Comparison of ENCODE assay signal across 14 cellular contexts in the genomic region with DNA sequence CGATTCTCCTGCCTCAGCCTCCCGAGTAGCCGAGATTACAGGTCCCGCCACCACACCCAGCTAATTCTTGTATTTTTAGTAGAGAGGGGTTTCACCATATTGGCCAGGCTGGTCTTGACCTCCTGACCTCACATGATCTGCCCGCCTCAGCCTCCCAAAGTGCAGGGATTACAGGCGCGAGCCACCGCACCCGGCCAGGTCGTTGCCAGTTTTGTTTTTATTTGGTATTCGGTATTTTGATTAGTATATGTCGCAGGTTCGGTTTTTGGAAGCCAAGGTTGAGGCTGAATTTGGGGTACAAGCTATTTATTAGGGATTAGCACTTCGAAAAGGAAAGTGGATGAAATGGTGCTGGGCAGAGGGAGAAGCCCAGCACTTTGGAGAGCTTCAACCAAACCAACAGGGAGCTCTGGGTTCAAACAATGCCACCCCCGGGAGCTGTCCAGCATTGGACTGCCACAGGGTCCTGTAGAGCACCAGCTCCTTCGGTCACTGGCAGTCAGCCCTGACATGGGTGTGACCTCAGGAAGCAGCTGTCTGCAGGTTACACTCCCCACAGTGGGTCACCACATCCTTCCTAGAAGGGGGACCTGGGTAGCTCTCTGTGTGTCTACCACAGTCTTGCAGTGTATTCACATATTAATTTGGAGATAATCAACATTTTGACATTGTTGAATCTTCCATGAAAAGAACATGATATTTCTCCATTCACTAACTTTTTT. TPM values are rescaled to one million over a fixed set of nuclear protein-coding genes. Genes with fewer than 3 reads are reported as not detected.
DNase-seq lines count a peak whose midpoint lies in the region; ATAC-seq and TF ChIP-seq lines count a peak whose summit lies in the region.
"Had no signal": no experiment of that assay in that cellular context is flagged by ENCODE, and none has a peak within 500 bp of the region (broad histone marks: within the 10 kb centered on the region; RNA-seq: fewer than 3 reads in every experiment).

No MANE protein-coding gene starts in this region.

- no peak overlapping the region for H2BK20ac ChIP-seq in H9 (ENCODE audit: low read depth, low read length, poor library complexity, severe bottlenecking)

- H4K91ac ChIP-seq in H9 (ENCODE audit: insufficient read length, low read depth, low read length): no peak overlapping the region

- no peak overlapping the region for H3K23ac ChIP-seq in H9 (ENCODE audit: insufficient read length, low read depth, low read length)

- H3K9me3 Mint-ChIP-seq in IgD-negative memory B cell: no peaks in the 10 kb centered on the region
- no peaks in the 10 kb centered on the region for H3K9me3 Mint-ChIP-seq in activated CD8-positive, alpha-beta T cell treated with anti-CD3 and anti-CD28 coated beads, Interleukin-2, amount 10 ng/mL, durations not matched to agents 7 days and 5 days (ENCODE audit: insufficient read depth)
- H3K9me3 Mint-ChIP-seq in H9: peaks cover 0 to 6% of the 10 kb centered on the region in 2 experiments; a peak in 2 of 5 replicates

- H4K8ac ChIP-seq in H9 (replicated peaks; ENCODE audit: insufficient read length, low read depth, low read length): no peak overlapping the region

- no peak overlapping the region; the same call in 1 of the 2 replicates for H3K14ac ChIP-seq in H9 (ENCODE audit: insufficient read depth, low read length)

- TF ChIP-seq CTCF in DND-41 (IDR thresholded peaks at IDR 0.05; ENCODE audit: borderline replicate concordance, extremely low read depth, low read length, poor library complexity, severe bottlenecking) (no peak), H9 (conservative IDR thresholded peaks at IDR 0.05) (no peak)

- H3K4ac ChIP-seq in H9 (ENCODE audit: low read depth, low read length): no peak overlapping the region

- H2BK15ac ChIP-seq in H9 (ENCODE audit: low read depth, low read length): no peak overlapping the region

- H2AFZ ChIP-seq in DND-41 (ENCODE audit: low read depth, low read length): no peak overlapping the region
- H2AFZ ChIP-seq in H9 (ENCODE audit: low read length): no peak overlapping the region

- no peak overlapping the region for H3T11ph ChIP-seq in H9 (ENCODE audit: low read length)

- H3K27me3 ChIP-seq in DND-41 (ENCODE audit: insufficient read depth, low read length, poor library complexity): no peaks in the 10 kb centered on the region
- H3K27me3 ChIP-seq in H9 (ENCODE audit: insufficient read depth, low read length): no peaks in the 10 kb centered on the region
- H3K27me3 ChIP-seq: MG63 had no signal

- no peaks in the 10 kb centered on the region for H3K36me3 ChIP-seq in DND-41 (ENCODE audit: insufficient read depth, low read length)
- H3K36me3 ChIP-seq: MG63, suprapubic skin had no signal

- H2BK5ac ChIP-seq in H9 (ENCODE audit: insufficient read length, low read length): no peak overlapping the region

- POLR2A ChIA-PET in activated CD8-positive, alpha-beta T cell treated with anti-CD3 and anti-CD28 coated beads, Interleukin-2, amount 10 ng/mL, durations not matched to agents 7 days and 5 days (lab: Charles Lee): no interaction called here

- no peak overlapping the region for H4K5ac ChIP-seq in H9 (ENCODE audit: insufficient read length, low read depth, low read length)

- H3K9me3 ChIP-seq in DND-41 (ENCODE audit: insufficient read depth, low read length, severe bottlenecking): no peaks in the 10 kb centered on the region
- no peaks in the 10 kb centered on the region for H3K9me3 ChIP-seq in H9 (ENCODE audit: control insufficient read depth, low read depth, low read length)
- H3K9me3 ChIP-seq: MG63, suprapubic skin had no signal

- H3K27me3 Mint-ChIP-seq in IgD-negative memory B cell (peaks cover 13% of the 10 kb centered on the region), H9 (ENCODE audit: low read depth) (peaks cover 13% of the 10 kb centered on the region)
- peaks cover 29% of the 10 kb centered on the region for H3K27me3 Mint-ChIP-seq in activated CD8-positive, alpha-beta T cell treated with anti-CD3 and anti-CD28 coated beads, Interleukin-2, amount 10 ng/mL, durations not matched to agents 7 days and 5 days (ENCODE audit: low read depth)

- H3K4me3 ChIP-seq in DND-41 (ENCODE audit: low read depth in 1 of 2, low read length in 2 of 2): no peak overlapping the region
- H3K4me3 ChIP-seq: MG63, suprapubic skin had no signal

- no peak overlapping the region for H2BK120ac ChIP-seq in H9 (ENCODE audit: low read depth, low read length, poor library complexity, severe bottlenecking)

- H3K56ac ChIP-seq in H9 (ENCODE audit: insufficient read length, low read depth, low read length): no peak overlapping the region

- peak overlapping the region in 3 of 4 donors; percentile 13 to 84 (median 84) for H3K4me3 Mint-ChIP-seq in IgD-negative memory B cell
- peak overlapping the region; percentile 16 for H3K4me3 Mint-ChIP-seq in activated CD8-positive, alpha-beta T cell treated with anti-CD3 and anti-CD28 coated beads, Interleukin-2, amount 10 ng/mL, durations not matched to agents 7 days and 5 days
- H3K4me3 Mint-ChIP-seq in H9: no peak overlapping the region

- no peak overlapping the region for H3K9ac ChIP-seq in DND-41 (ENCODE audit: low read depth, low read length)
- no peak overlapping the region for H3K9ac ChIP-seq in H9 (ENCODE audit: extremely low read depth, insufficient read length, low read length)

- H2BK12ac ChIP-seq in H9 (ENCODE audit: insufficient read length, low read depth, low read length): no peak overlapping the region

- H3K27ac ChIP-seq in DND-41 (ENCODE audit: low read length) (no peak overlapping the region), H9 (ENCODE audit: insufficient read length, low read depth, low read length) (no peak overlapping the region)
- H3K27ac ChIP-seq: suprapubic skin had no signal

- H3K4me1 ChIP-seq in DND-41 (ENCODE audit: insufficient read depth, low read length) (no peaks in the 10 kb centered on the region), H9 (ENCODE audit: insufficient read depth, low read length) (no peaks in the 10 kb centered on the region)

- H3K36me3 Mint-ChIP-seq in IgD-negative memory B cell (no peaks in the 10 kb centered on the region), H9 (ENCODE audit: insufficient read depth in 1 of 3, low read depth in 3 of 3) (no peaks in the 10 kb centered on the region)
- no peaks in the 10 kb centered on the region for H3K36me3 Mint-ChIP-seq in activated CD8-positive, alpha-beta T cell treated with anti-CD3 and anti-CD28 coated beads, Interleukin-2, amount 10 ng/mL, durations not matched to agents 7 days and 5 days (ENCODE audit: low read depth)

- peak; percentile 20 for DNase-seq in DND-41
- peak; percentile 81 for DNase-seq in activated CD8-positive, alpha-beta T cell treated with anti-CD3 and anti-CD28 coated beads, Interleukin-2, amount 10 ng/mL, durations not matched to agents 7 days and 5 days
- peak; percentile 27 to 49 for DNase-seq in lung microvascular endothelial cell (ENCODE audit: low read depth in 2 of 2)
- DNase-seq in H9: no peak
- DNase-seq: activated CD4-positive, CD25-positive, alpha-beta regulatory T cell treated with anti-CD3 and anti-CD28 coated beads, Interleukin-2, amount 50 U/mL, for 72 hours; MG63; NCI-H446; SHP77 treated with DMSO at 0.1 percent for 48 hours; stimulated activated CD4-positive, alpha-beta T cell treated with anti-CD3 and anti-CD28 coated beads, Interleukin-2, amount 100 ng/mL, for 48 hours had no signal

- H3K4me2 ChIP-seq in DND-41 (ENCODE audit: insufficient read depth, low read length) (no peak overlapping the region), H9 (ENCODE audit: insufficient read depth, insufficient read length, low read length) (no peak overlapping the region)

- no peaks in the 10 kb centered on the region for H3K23me2 ChIP-seq in H9 (ENCODE audit: insufficient read length, low read depth, low read length, poor library complexity, severe bottlenecking)

- no peak overlapping the region for H3K18ac ChIP-seq in H9 (ENCODE audit: insufficient read length, low read depth, low read length)

- 100% methylated on average over 3 of the region's 16 CpGs for WGBS in H9 (ENCODE audit: extremely low coverage, insufficient read length, low lambda C conversion rate)

- H4K20me1 ChIP-seq in DND-41 (ENCODE audit: insufficient read depth, low read length) (no peaks in the 10 kb centered on the region), H9 (ENCODE audit: control insufficient read depth, insufficient read depth, insufficient read length) (no peaks in the 10 kb centered on the region)

- CTCF ChIA-PET in activated CD8-positive, alpha-beta T cell treated with anti-CD3 and anti-CD28 coated beads, Interleukin-2, amount 10 ng/mL, durations not matched to agents 7 days and 5 days (lab: Charles Lee): interaction anchor here (1.0 to 2.3 kb wide), 4 partner anchors 29 to 51 kb away, joined by 3 to 13 read pairs (median 4); no protein-coding TSS in a partner anchor

- ATAC-seq in DND-41 (ENCODE audit: insufficient read depth, low read depth): peak; percentile 33; the same call in 1 of the 3 replicates
- peak; percentile 84 for ATAC-seq in activated CD8-positive, alpha-beta T cell treated with anti-CD3 and anti-CD28 coated beads, Interleukin-2, amount 10 ng/mL, durations not matched to agents 7 days and 5 days
- ATAC-seq in GM21576 (IDR thresholded peaks at IDR 0.05; ENCODE audit: unreplicated experiment): no peak
- ATAC-seq in GM18861 (IDR thresholded peaks at IDR 0.05; ENCODE audit: unreplicated experiment): no peak

- H3K27ac Mint-ChIP-seq in IgD-negative memory B cell (no peak overlapping the region), H9 (no peak overlapping the region)
- H3K27ac Mint-ChIP-seq in activated CD8-positive, alpha-beta T cell treated with anti-CD3 and anti-CD28 coated beads, Interleukin-2, amount 10 ng/mL, durations not matched to agents 7 days and 5 days: no peak overlapping the region

- H3K79me2 ChIP-seq in DND-41 (ENCODE audit: insufficient read depth, low read length) (no peaks in the 10 kb centered on the region), H9 (ENCODE audit: insufficient read depth, low read length) (no peaks in the 10 kb centered on the region)

- H2AK5ac ChIP-seq in H9 (ENCODE audit: insufficient read length, low read length): no peak overlapping the region

- H3K79me1 ChIP-seq in H9 (ENCODE audit: insufficient read depth, low read depth, low read length, poor library complexity, severe bottlenecking): no peaks in the 10 kb centered on the region

- peaks cover 10 to 27% (median 17%) of the 10 kb centered on the region in 3 donors for H3K4me1 Mint-ChIP-seq in IgD-negative memory B cell
- H3K4me1 Mint-ChIP-seq in activated CD8-positive, alpha-beta T cell treated with anti-CD3 and anti-CD28 coated beads, Interleukin-2, amount 10 ng/mL, durations not matched to agents 7 days and 5 days (ENCODE audit: low read depth): peaks cover 36% of the 10 kb centered on the region
- H3K4me1 Mint-ChIP-seq in H9: 0 out of 4 replicates have a peak, but pooled peaks cover 0 to 2% of the 10 kb centered on the region in 2 experiments

RNA-seq across cellular contexts. Expression of a gene that starts 1.5 kb away (rescaled TPM):
- polyA plus RNA-seq in IgD-negative memory B cell: not detected
- not detected for total RNA-seq in activated CD8-positive, alpha-beta T cell treated with anti-CD3 and anti-CD28 coated beads, Interleukin-2, amount 10 ng/mL, durations not matched to agents 7 days and 5 days
- total RNA-seq in lung microvascular endothelial cell (0.99 and 1.7 TPM in 2 replicates), H9 (2021) (not detected in 2 replicates)
- total RNA-seq: Daoy had no signal

RNA-seq across cellular contexts. Expression of a gene that starts 33.1 kb away (rescaled TPM):
- polyA plus RNA-seq in IgD-negative memory B cell: 0.60 TPM
- total RNA-seq in activated CD8-positive, alpha-beta T cell treated with anti-CD3 and anti-CD28 coated beads, Interleukin-2, amount 10 ng/mL, durations not matched to agents 7 days and 5 days: not detected
- not detected in 2 replicates for total RNA-seq in lung microvascular endothelial cell
- not detected in 2 replicates for total RNA-seq in H9 (2021)
- total RNA-seq: Daoy had no signal

RNA-seq across cellular contexts. Expression of a gene that starts 37.6 kb away (rescaled TPM):
- 3.4 TPM for polyA plus RNA-seq in IgD-negative memory B cell
- total RNA-seq in activated CD8-positive, alpha-beta T cell treated with anti-CD3 and anti-CD28 coated beads, Interleukin-2, amount 10 ng/mL, durations not matched to agents 7 days and 5 days: under 1 TPM; 0.34 to 0.39 TPM
- 0.22 and 1.2 TPM in 2 replicates for total RNA-seq in lung microvascular endothelial cell
- total RNA-seq in H9 (2021): 0.13 TPM in 1 of 2 replicates, not detected in the other
- total RNA-seq: Daoy had no signal

RNA-seq across cellular contexts. Expression of a gene that starts 45.7 kb away (rescaled TPM):
- polyA plus RNA-seq in IgD-negative memory B cell: 3.3 TPM
- 10 to 100 TPM; 14.8 to 15.0 TPM for total RNA-seq in activated CD8-positive, alpha-beta T cell treated with anti-CD3 and anti-CD28 coated beads, Interleukin-2, amount 10 ng/mL, durations not matched to agents 7 days and 5 days
- total RNA-seq in lung microvascular endothelial cell (1.3 and 2.4 TPM in 2 replicates), H9 (2021) (6.1 and 6.8 TPM in 2 replicates)

RNA-seq across cellular contexts. Expression of a gene that starts 58.7 kb away (rescaled TPM):
- polyA plus RNA-seq in IgD-negative memory B cell: 0.33 TPM
- under 1 TPM; 0.47 to 0.63 TPM for total RNA-seq in activated CD8-positive, alpha-beta T cell treated with anti-CD3 and anti-CD28 coated beads, Interleukin-2, amount 10 ng/mL, durations not matched to agents 7 days and 5 days
- total RNA-seq in lung microvascular endothelial cell: 54.5 and 59.9 TPM in 2 replicates
- 3.3 and 4.9 TPM in 2 replicates for total RNA-seq in H9 (2021)
- total RNA-seq: Daoy had no signal

Comparison
In these comparisons a context has a peak if more than half of its experiments do, and no peak if none do; other contexts are left out.
1. ATAC-seq: peak in DND-41 (single experiment) and activated CD8-positive, alpha-beta T cell treated with anti-CD3 and anti-CD28 coated beads, Interleukin-2, amount 10 ng/mL, durations not matched to agents 7 days and 5 days (single experiment); none in GM21576 (single experiment) and GM18861 (single experiment).
2. H3K4me3 Mint-ChIP-seq: peak in IgD-negative memory B cell (3 of 4) and activated CD8-positive, alpha-beta T cell treated with anti-CD3 and anti-CD28 coated beads, Interleukin-2, amount 10 ng/mL, durations not matched to agents 7 days and 5 days (single experiment); none in H9 (0 of 2).